In genomic region chr14:106675716-106676115, GRCh38 we compare ENCODE assay signal across 7 cellular contexts.
DNase-seq lines count a peak whose midpoint lies in the region; TF ChIP-seq lines count a peak whose summit lies in the region.
"Not testable (repeated sequence)": the region's sequence is repeated elsewhere in the genome, so short reads cannot be mapped to it uniquely, and the experiment has no call there.

No MANE protein-coding gene starts in this region.

- not testable (repeated sequence) for BruUV-seq in A673 (replicated peaks; lab: Mats Ljungman, UMichigan)

- H3K4me1 ChIP-seq in A673 (ENCODE audit: insufficient read depth, low read length, poor library complexity, severe bottlenecking) = peaks cover 30% of the 10 kb centered on the region

- not testable (repeated sequence) for H3K27me3 ChIP-seq in A673 (replicated peaks; ENCODE audit: insufficient read depth, low read depth, low read length, poor library complexity)
- peaks cover 33% of the 10 kb centered on the region for H3K27me3 ChIP-seq in WERI-Rb-1 (ENCODE audit: insufficient read depth, low read depth, severe bottlenecking)

- H3K36me3 ChIP-seq in A673 (ENCODE audit: insufficient read depth, low read length, poor library complexity, severe bottlenecking); KOPT-K1 (ENCODE audit: insufficient read depth, low read length); WERI-Rb-1: not testable (repeated sequence)

- not testable (repeated sequence) for H3K4me3 ChIP-seq in A673 (ENCODE audit: low read depth, low read length, poor library complexity, severe bottlenecking); WERI-Rb-1 (ENCODE audit: low read depth, low read length)

- H3K9me3 ChIP-seq in A673 (ENCODE audit: low read depth, low read length, poor library complexity, severe bottlenecking); KOPT-K1 (ENCODE audit: insufficient read depth, low read length, poor library complexity, severe bottlenecking); WERI-Rb-1 (ENCODE audit: severe bottlenecking): not testable (repeated sequence)

- CTCF ChIA-PET in A673 (lab: Charles Lee) = interaction anchor here (0.6 kb wide), 1 partner anchor 15 kb away, joined by 3 read pairs; no protein-coding TSS in a partner anchor

- DNase-seq in A673 (ENCODE audit: low spot score) (peak; percentile 77), D341Med (ENCODE audit: low spot score) (peak; percentile 72), NCI-H2171 (lab: John Stamatoyannopoulos, UW) (peak; percentile 37), NCI-H524 treated with DMSO at 0.1 percent for 48 hours (lab: John Stamatoyannopoulos, UW) (peak; percentile 51), NCI-H82 (lab: John Stamatoyannopoulos, UW) (peak; percentile 82), WERI-Rb-1 (peak; percentile 23)

- intact Hi-C loops in A673 (cut with micrococcal nuclease; ENCODE audit: unreplicated experiment) = not testable (repeated sequence)

- TF ChIP-seq CTCF in A673 (conservative IDR thresholded peaks at IDR 0.05; ENCODE audit: low read depth, low read length); WERI-Rb-1 (IDR thresholded peaks at IDR 0.05; ENCODE audit: low read depth, low read length): not testable (repeated sequence)

- POLR2A ChIA-PET in A673 (lab: Charles Lee; ENCODE audit: low non-redundant PET) = not testable (repeated sequence)

- H3K27ac ChIP-seq in A673 (ENCODE audit: low read depth, low read length, poor library complexity, severe bottlenecking); WERI-Rb-1: not testable (repeated sequence)
- H3K27ac ChIP-seq in KOPT-K1 (ENCODE audit: low read depth, low read length, poor library complexity, severe bottlenecking) = peak overlapping the region; percentile 98

Comparison
In these comparisons a context has a peak if more than half of its experiments do, and no peak if none do; other contexts are left out.
1. DNase-seq: peak in every context shown above with its lines; median percentile 82 in NCI-H82; 77 in A673; 72 in D341Med; 51 in NCI-H524 treated with DMSO at 0.1 percent for 48 hours; 37 in NCI-H2171; 23 in WERI-Rb-1.